In the genomic region with DNA sequence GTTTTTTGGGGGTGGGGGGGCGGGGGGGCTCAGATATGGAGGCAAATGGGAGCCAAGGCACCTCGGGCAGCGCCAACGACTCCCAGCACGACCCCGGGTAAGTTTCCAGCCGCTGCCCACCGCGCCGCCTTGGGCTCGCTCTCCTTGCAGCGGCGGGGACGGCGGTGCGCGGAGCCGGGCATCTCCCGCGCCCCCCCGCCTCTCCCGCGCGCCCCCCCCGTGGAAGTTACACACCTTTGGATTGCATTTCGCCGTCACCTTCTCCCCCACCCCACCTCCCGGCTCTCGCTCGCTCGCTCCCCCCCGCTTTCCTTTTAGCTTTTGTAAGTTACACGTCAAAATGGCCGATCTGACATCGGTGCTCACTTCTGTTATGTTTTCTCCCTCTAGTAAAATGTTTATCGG, we compare ENCODE assay signal across 8 cellular contexts. TPM values are rescaled to one million over a fixed set of nuclear protein-coding genes. Genes with fewer than 3 reads are reported as not detected.
DNase-seq lines count a peak whose midpoint lies in the region; ATAC-seq and TF ChIP-seq lines count a peak whose summit lies in the region.

No MANE protein-coding gene starts in this region.

- no peaks in the 10 kb centered on the region for H3K9me3 Mint-ChIP-seq in stimulated activated naive B cell treated with anti-CD40 and anti-IgM and Interleukin-4, amounts not matched to agents 10 μg/mL and 1 μg/mL and 100 μg/mL, for 72 hours

- H3K9me3 ChIP-seq in T-helper 17 cell (ENCODE audit: control insufficient read depth, low read length, poor library complexity, severe bottlenecking) (no peaks in the 10 kb centered on the region), right lobe of liver (no peaks in the 10 kb centered on the region)

- H3K4me3 ChIP-seq in right lobe of liver: peak overlapping the region; percentile 74 to 76 (median 76)

- H3K36me3 ChIP-seq in right lobe of liver: peaks cover 0 to 1% (median 0%) of the 10 kb centered on the region in 4 donors

- H3K27ac Mint-ChIP-seq in T-helper 17 cell: peak overlapping the region; percentile 97
- peak overlapping the region; percentile 91 for H3K27ac Mint-ChIP-seq in stimulated activated naive B cell treated with anti-CD40 and anti-IgM and Interleukin-4, amounts not matched to agents 10 μg/mL and 1 μg/mL and 100 μg/mL, for 72 hours

- peak overlapping the region; percentile 68 to 94 (median 92) for H3K27ac ChIP-seq in right lobe of liver

- H3K27me3 ChIP-seq in right lobe of liver: no peaks in the 10 kb centered on the region

- 0% methylated on average over 17 of the region's 36 CpGs for WGBS in right lobe of liver (ENCODE audit: insufficient coverage, low coverage, low lambda C conversion rate, missing lambda C conversion rate)

- intact Hi-C loops in right lobe of liver (cut with DNase I): no loop called here

- H3K4me1 ChIP-seq in right lobe of liver: no peaks in the 10 kb centered on the region

- TF ChIP-seq POLR2A in right lobe of liver (IDR thresholded peaks at IDR 0.05): no peak

- peaks cover 2% of the 10 kb centered on the region for H3K36me3 Mint-ChIP-seq in T-helper 17 cell (ENCODE audit: low read depth)
- H3K36me3 Mint-ChIP-seq in stimulated activated naive B cell treated with anti-CD40 and anti-IgM and Interleukin-4, amounts not matched to agents 10 μg/mL and 1 μg/mL and 100 μg/mL, for 72 hours: peaks cover 9 to 22% of the 10 kb centered on the region in 2 donors

- H3K4me3 Mint-ChIP-seq in T-helper 17 cell: peak overlapping the region; percentile 95
- H3K4me3 Mint-ChIP-seq in stimulated activated naive B cell treated with anti-CD40 and anti-IgM and Interleukin-4, amounts not matched to agents 10 μg/mL and 1 μg/mL and 100 μg/mL, for 72 hours: peak overlapping the region; percentile 88 to 93

- DNase-seq in T-helper 17 cell (peak in 2 of 3 donors; percentile 41), cerebellum (ENCODE audit: low spot score) (peak; percentile 32), right lobe of liver (no peak)
- no peak for DNase-seq in stimulated activated naive B cell treated with anti-CD40 and anti-IgM and Interleukin-4, amounts not matched to agents 10 μg/mL and 1 μg/mL and 100 μg/mL, for 72 hours

- peak; percentile 7 for ATAC-seq in GM18909 (IDR thresholded peaks at IDR 0.05; ENCODE audit: poor library complexity, unreplicated experiment)
- ATAC-seq in HG03139 (IDR thresholded peaks at IDR 0.05; ENCODE audit: unreplicated experiment): peak; percentile 1
- peak; percentile 26 for ATAC-seq in T-helper 17 cell
- peak; percentile 40 to 51 (median 43) for ATAC-seq in right lobe of liver
- ATAC-seq in stimulated activated naive B cell treated with anti-CD40 and anti-IgM and Interleukin-4, amounts not matched to agents 10 μg/mL and 1 μg/mL and 100 μg/mL, for 72 hours (replicated peaks): peak; percentile 5 to 6
- ATAC-seq in GM18517 (IDR thresholded peaks at IDR 0.05; ENCODE audit: unreplicated experiment): no peak
- ATAC-seq in GM19328 (IDR thresholded peaks at IDR 0.05; ENCODE audit: unreplicated experiment): no peak

- H3K27me3 Mint-ChIP-seq in T-helper 17 cell: no peaks in the 10 kb centered on the region
- no peaks in the 10 kb centered on the region for H3K27me3 Mint-ChIP-seq in stimulated activated naive B cell treated with anti-CD40 and anti-IgM and Interleukin-4, amounts not matched to agents 10 μg/mL and 1 μg/mL and 100 μg/mL, for 72 hours

- peaks cover 42% of the 10 kb centered on the region for H3K4me1 Mint-ChIP-seq in T-helper 17 cell
- H3K4me1 Mint-ChIP-seq in stimulated activated naive B cell treated with anti-CD40 and anti-IgM and Interleukin-4, amounts not matched to agents 10 μg/mL and 1 μg/mL and 100 μg/mL, for 72 hours: peaks cover 39 to 48% of the 10 kb centered on the region in 2 donors

- no peak for TF ChIP-seq CTCF in right lobe of liver (IDR thresholded peaks at IDR 0.05)

RNA-seq across cellular contexts. Expression of a gene that starts 0.4 kb away (rescaled TPM):
- total RNA-seq in T-helper 17 cell (100 to 1,000 TPM; 148 to 151 TPM), cerebellum (148 TPM), right lobe of liver (10 to 100 TPM; 12.0 to 22.6 (median 19.4) TPM)

Comparison
In these comparisons a context has a peak if more than half of its experiments do, and no peak if none do; other contexts are left out.
1. ATAC-seq: peak in GM18909 (single experiment), HG03139 (single experiment), T-helper 17 cell (single experiment), right lobe of liver (4 of 4) and stimulated activated naive B cell treated with anti-CD40 and anti-IgM and Interleukin-4, amounts not matched to agents 10 μg/mL and 1 μg/mL and 100 μg/mL, for 72 hours (2 of 2); none in GM18517 (single experiment) and GM19328 (single experiment).
2. DNase-seq: peak in T-helper 17 cell (2 of 3) and cerebellum (single experiment); none in right lobe of liver (0 of 3) and stimulated activated naive B cell treated with anti-CD40 and anti-IgM and Interleukin-4, amounts not matched to agents 10 μg/mL and 1 μg/mL and 100 μg/mL, for 72 hours (single experiment).